14 cellular contexts compared by ENCODE assay signal in the genomic region with DNA sequence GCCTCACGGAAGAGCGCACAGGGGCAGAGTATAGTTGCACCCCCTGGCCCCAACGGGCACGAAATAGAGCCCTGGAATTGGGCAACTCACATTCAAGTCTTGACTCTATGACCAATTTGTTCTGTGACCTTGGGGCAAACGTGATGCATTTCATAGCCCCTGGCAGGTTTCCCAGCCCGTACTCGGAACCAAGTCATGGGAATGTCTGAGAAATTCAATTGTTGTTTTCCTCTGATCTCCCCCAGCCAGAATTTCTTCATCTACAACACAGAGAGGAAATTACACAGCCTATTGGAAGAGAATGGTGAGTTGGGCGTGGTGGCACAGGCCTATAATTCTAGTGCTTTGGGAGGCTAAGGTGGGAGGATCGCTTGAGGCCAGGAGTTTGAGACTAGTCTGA.
"Had no signal": no experiment of that assay in that cellular context is flagged by ENCODE, and none has a peak within 500 bp of the region (broad histone marks: within the 10 kb centered on the region; RNA-seq: fewer than 3 reads in every experiment).

No MANE protein-coding gene starts in this region.

- DNase-seq: activated CD4-positive, alpha-beta T cell treated with anti-CD3 and anti-CD28 coated beads, Interleukin-2, amount 10 ng/mL, durations not matched to agents 7 days and 5 days; activated CD8-positive, alpha-beta memory T cell treated with anti-CD3 and anti-CD28 coated beads for 24 hours; activated naive CD4-positive, alpha-beta T cell treated with anti-CD3 and anti-CD28 coated beads, Interleukin-2, amount 10 ng/mL, durations not matched to agents 7 days and 5 days; esophagus squamous epithelium; left cardiac atrium; mucosa of descending colon; naive thymus-derived CD8-positive, alpha-beta T cell; stimulated activated CD4-positive, alpha-beta T cell treated with anti-CD3 and anti-CD28 coated beads, Interleukin-2, amount 100 ng/mL, for 24 hours; stimulated activated naive B cell treated with anti-CD40 and anti-IgM and Interleukin-4, amounts not matched to agents 10 μg/mL and 1 μg/mL and 100 μg/mL, for 72 hours; T-helper 17 cell had no signal

- H3K27ac ChIP-seq: esophagus squamous epithelium, gastroesophageal sphincter, hepatocyte had no signal

- FAIRE-seq: endometrium had no signal

- H3K4me1 ChIP-seq: gastroesophageal sphincter had no signal

- H2AFZ ChIP-seq: hepatocyte had no signal

- H3K9me3 ChIP-seq: mucosa of descending colon had no signal

- H3K36me3 ChIP-seq: esophagus squamous epithelium, gastroesophageal sphincter had no signal

- H3K27me3 ChIP-seq: gastroesophageal sphincter, hepatocyte had no signal

- H3K4me3 ChIP-seq: esophagus squamous epithelium, gastroesophageal sphincter, hepatocyte, lung, mucosa of descending colon had no signal

- H3K79me2 ChIP-seq: hepatocyte had no signal
